ENCODE assay signal across 8 cellular contexts in the genomic region with DNA sequence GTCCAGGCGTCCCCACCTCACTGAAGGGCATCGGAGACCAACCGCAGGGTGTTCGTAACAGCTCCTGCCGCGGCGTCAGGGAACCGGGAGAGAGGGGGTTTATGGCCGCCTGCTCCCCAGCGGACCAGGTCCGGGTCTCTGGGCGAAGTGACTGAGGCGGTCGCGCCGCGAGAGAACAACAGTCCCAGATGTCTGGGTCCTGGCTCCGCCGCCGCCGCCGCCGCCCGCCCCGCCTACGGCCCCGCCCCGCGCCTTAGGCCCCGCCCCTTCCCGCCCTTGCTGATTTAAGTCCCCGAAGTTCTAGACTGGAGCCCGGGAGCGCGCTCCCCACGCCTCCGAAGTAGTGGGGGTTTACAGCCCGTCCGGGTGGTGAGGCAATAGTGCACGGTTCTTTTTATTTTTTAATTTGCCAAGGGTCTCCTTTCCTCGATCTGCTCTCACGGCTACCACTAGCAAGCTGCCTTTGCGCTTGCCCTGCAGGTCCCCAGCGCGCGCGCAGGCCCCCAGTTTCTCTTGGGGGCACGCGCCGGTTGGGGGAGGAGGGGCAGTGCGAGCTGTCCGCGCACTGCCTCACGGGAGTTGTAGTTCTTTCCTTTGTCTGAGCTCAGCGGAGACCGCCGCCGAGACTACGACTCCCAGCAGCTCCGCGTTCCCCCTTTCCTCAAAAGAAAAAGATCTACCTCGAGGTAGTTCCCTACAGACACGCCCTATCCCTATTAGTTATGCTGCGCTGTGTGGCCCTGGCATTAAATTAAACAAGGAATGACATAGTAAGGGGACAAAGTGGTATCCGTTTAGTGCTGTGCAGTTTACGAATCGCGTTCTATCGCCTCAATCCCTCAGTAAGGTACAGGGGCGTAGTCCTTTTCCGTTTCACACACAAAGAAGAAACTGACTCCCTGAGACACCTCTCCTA.
DNase-seq lines count a peak whose midpoint lies in the region; ATAC-seq lines count a peak whose summit lies in the region.

Gene PGM2L1 (minus strand): TSS at position 190 of the 916 bp plus-strand sequence. CDS start 272 bp downstream, outside the sequence.

- peak; percentile 96 for DNase-seq in AG20443 (ENCODE audit: low spot score)
- peak; percentile 93 to 96 for DNase-seq in NCI-H446 (lab: John Stamatoyannopoulos, UW)
- DNase-seq in cerebellar nuclear complex (lab: John Stamatoyannopoulos, UW), result peak; percentile 74 to 80
- peak; percentile 97 for DNase-seq in islet precursor cell
- peak; percentile 88 for DNase-seq in stimulated activated CD4-positive, alpha-beta T cell treated with anti-CD3 and anti-CD28 coated beads, Interleukin-12 subunit alpha, Interleukin-12 subunit beta, amount 100 ng/mL, for 4 hours

- ATAC-seq in GM19043 (IDR thresholded peaks at IDR 0.05; ENCODE audit: low read depth, unreplicated experiment) (peak; percentile 88), HG03354 (IDR thresholded peaks at IDR 0.05; ENCODE audit: poor library complexity, severe bottlenecking, unreplicated experiment) (peak; percentile 95)
- ATAC-seq in activated CD4-positive, CD25-positive, alpha-beta regulatory T cell treated with anti-CD3 and anti-CD28 coated beads, Interleukin-2, amount 50 U/mL, for 24 hours, result peak; percentile 90 to 92

Comparison
In these comparisons a context has a peak if more than half of its experiments do, and no peak if none do; other contexts are left out.
1. Peak in every context shown above with its lines: DNase-seq and ATAC-seq.